ENCODE assay signal across 13 cellular contexts in the genomic region with DNA sequence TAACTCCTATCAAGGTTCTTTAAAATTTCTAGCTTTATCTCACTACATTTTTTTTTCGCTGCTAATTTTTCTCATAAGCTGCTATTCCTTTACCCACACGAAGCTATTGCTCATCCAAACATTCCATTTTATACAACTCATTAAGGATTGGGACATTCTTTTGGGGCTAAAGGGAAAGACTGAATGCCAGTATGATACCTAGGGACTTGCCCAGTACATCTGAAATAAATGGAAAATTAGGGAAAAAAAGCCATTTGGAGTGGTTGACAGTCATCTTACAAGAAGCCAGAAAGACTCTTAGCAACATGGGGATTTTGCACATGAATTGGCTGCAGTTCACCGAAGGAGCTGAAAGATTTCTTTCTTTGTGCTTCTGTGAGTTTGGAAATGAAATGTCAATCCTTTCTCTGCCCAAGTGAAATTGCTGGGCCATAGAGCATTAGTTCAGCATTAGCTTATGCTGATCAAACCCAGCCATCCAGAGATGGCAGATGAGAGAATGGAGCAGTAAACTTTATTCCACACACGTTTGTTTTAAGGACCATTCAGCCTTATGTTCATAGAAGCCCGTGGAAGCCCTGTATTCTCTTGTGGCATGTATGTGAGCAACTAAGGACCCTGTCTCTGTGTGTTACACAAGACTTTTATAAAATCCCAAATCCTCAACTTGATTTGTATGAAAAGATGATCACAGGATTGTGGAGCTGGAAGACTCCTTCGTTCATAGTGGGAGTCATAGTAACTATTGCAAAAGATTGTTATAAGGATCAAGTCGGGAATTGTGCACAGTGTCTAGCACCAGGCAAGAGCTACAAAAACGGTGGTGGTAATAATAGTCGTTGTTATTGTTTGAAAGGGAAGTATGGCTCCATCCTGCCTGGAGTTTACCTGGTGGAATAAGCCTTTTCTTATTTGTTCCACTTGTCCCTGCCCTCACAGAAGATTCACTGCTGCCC. TPM values are rescaled to one million over a fixed set of nuclear protein-coding genes. Genes with fewer than 3 reads are reported as not detected.
DNase-seq lines count a peak whose midpoint lies in the region; ATAC-seq and TF ChIP-seq lines count a peak whose summit lies in the region.
"Had no signal": no experiment of that assay in that cellular context is flagged by ENCODE, and none has a peak within 500 bp of the region (broad histone marks: within the 10 kb centered on the region; RNA-seq: fewer than 3 reads in every experiment).

No MANE protein-coding gene starts in this region.

- DNase-seq in 8988T (peak; percentile 18), HPDE6-E6E7 (ENCODE audit: extremely low spot score) (peak; percentile 22), kidney tubule cell (ENCODE audit: low spot score) (peak; percentile 82), islet precursor cell (no peak), superior temporal gyrus (ENCODE audit: extremely low spot score) (no peak), thyroid gland (no peak)
- no peak for DNase-seq in central memory CD8-positive, alpha-beta T cell (ENCODE audit: low spot score in 2 of 2)
- DNase-seq in stimulated activated CD4-positive, alpha-beta T cell treated with anti-CD3 and anti-CD28 coated beads, Interleukin-4, amount 100 ng/mL, for 1 hour = no peak
- DNase-seq: AML-193, NCI-H1092 treated with DMSO at 0.1 percent for 48 hours, NCI-H774 had no signal

- no peaks in the 10 kb centered on the region for H3K9me3 Mint-ChIP-seq in central memory CD8-positive, alpha-beta T cell
- H3K9me3 Mint-ChIP-seq: stimulated activated naive CD8-positive, alpha-beta T cell treated with anti-CD3 and anti-CD28 coated beads, Interleukin-15, Interleukin-2, amounts not matched to agents 100 ng/mL and 50 ng/mL, for 24 hours; T-helper 1 cell treated with Interleukin-12 subunit alpha and Interleukin-12 subunit beta and Interleukin-4 antibody, amounts not matched to agents 30 μg/mL and 1 μg/mL, for 36 hours had no signal

- no peaks in the 10 kb centered on the region for H3K36me3 ChIP-seq in thyroid gland

- intact Hi-C loops in thyroid gland (cut with DNase I) = no loop called here

- H3K4me1 ChIP-seq in thyroid gland = no peaks in the 10 kb centered on the region

- peak overlapping the region; percentile 61 for H3K27ac Mint-ChIP-seq in central memory CD8-positive, alpha-beta T cell (ENCODE audit: low read depth)
- H3K27ac Mint-ChIP-seq: stimulated activated naive CD8-positive, alpha-beta T cell treated with anti-CD3 and anti-CD28 coated beads, Interleukin-15, Interleukin-2, amounts not matched to agents 100 ng/mL and 50 ng/mL, for 24 hours; T-helper 1 cell treated with Interleukin-12 subunit alpha and Interleukin-12 subunit beta and Interleukin-4 antibody, amounts not matched to agents 30 μg/mL and 1 μg/mL, for 36 hours had no signal

- TF ChIP-seq CTCF in thyroid gland (IDR thresholded peaks at IDR 0.05) = no peak

- no peaks in the 10 kb centered on the region for H3K27me3 ChIP-seq in thyroid gland

- H3K4me1 Mint-ChIP-seq in central memory CD8-positive, alpha-beta T cell = no peaks in the 10 kb centered on the region

- H3K27ac ChIP-seq in thyroid gland = no peak overlapping the region

- H3K9me3 ChIP-seq in thyroid gland = no peaks in the 10 kb centered on the region

- 74 to 89% methylated on average over 9 of the region's 9 CpGs for WGBS in thyroid gland, 2 donors

- no peaks in the 10 kb centered on the region for H3K27me3 Mint-ChIP-seq in central memory CD8-positive, alpha-beta T cell
- H3K27me3 Mint-ChIP-seq: stimulated activated naive CD8-positive, alpha-beta T cell treated with anti-CD3 and anti-CD28 coated beads, Interleukin-15, Interleukin-2, amounts not matched to agents 100 ng/mL and 50 ng/mL, for 24 hours had no signal

- no peak overlapping the region for H3K4me3 Mint-ChIP-seq in central memory CD8-positive, alpha-beta T cell
- H3K4me3 Mint-ChIP-seq: stimulated activated naive CD8-positive, alpha-beta T cell treated with anti-CD3 and anti-CD28 coated beads, Interleukin-15, Interleukin-2, amounts not matched to agents 100 ng/mL and 50 ng/mL, for 24 hours; T-helper 1 cell treated with Interleukin-12 subunit alpha and Interleukin-12 subunit beta and Interleukin-4 antibody, amounts not matched to agents 30 μg/mL and 1 μg/mL, for 36 hours had no signal

- ATAC-seq in central memory CD8-positive, alpha-beta T cell (replicated peaks; ENCODE audit: extremely low read depth, poor library complexity, severe bottlenecking) = no peak

- TF ChIP-seq POLR2A in thyroid gland (IDR thresholded peaks at IDR 0.05) = no peak

- H3K36me3 Mint-ChIP-seq in central memory CD8-positive, alpha-beta T cell (ENCODE audit: insufficient read depth) = peaks cover 3% of the 10 kb centered on the region

- no peak overlapping the region for H3K4me3 ChIP-seq in thyroid gland (replicated peaks in 1 of 3)

RNA-seq across cellular contexts. Expression of gene MTURN, which starts 43.1 kb away (rescaled TPM):
- 10 to 100 TPM; 32.0 to 86.3 (median 44.0) TPM for total RNA-seq in thyroid gland

Comparison
In these comparisons a context has a peak if more than half of its experiments do, and no peak if none do; other contexts are left out.
1. DNase-seq: peak in 8988T (single experiment), HPDE6-E6E7 (single experiment) and kidney tubule cell (single experiment); none in central memory CD8-positive, alpha-beta T cell (0 of 2), stimulated activated CD4-positive, alpha-beta T cell treated with anti-CD3 and anti-CD28 coated beads, Interleukin-4, amount 100 ng/mL, for 1 hour (single experiment), islet precursor cell (single experiment), superior temporal gyrus (single experiment) and thyroid gland (0 of 2).